In the genomic region with DNA sequence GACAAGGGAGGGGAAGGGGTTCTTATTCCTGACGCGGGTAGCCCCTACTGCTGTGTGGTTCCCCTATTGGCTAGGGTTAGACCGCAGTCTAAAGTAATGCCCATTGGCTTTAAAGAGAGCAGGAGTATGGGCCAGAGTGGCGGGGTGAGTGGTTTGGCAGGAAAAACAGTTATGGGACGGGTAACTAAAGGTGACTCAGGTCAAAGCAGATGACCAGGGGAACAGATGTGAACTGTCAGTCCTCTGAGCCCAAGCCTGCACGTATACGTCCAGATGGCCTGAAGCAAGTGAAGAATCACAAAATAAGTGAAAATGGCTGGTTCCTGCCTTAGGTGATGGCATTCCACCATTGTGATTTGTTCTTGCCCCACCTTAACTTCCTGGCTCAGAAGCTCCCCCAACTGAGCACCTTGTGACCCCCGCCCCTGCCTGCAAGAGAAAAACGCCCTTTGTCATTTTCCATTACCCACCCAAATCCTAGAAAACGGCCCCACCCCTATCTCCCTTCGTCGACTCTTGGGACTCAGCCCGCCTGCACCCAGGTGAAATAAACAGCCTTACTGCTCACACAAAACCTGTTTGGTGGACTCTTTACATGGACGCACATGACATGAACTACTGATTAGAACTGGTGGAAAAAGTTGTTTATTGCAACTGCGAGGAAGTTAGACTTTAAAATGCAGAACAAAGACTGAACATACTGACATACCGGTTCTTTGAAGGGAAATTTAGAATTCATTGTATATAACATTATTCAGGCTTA, we compare ENCODE assay signal across 7 cellular contexts. TPM values are rescaled to one million over a fixed set of nuclear protein-coding genes. Genes with fewer than 3 reads are reported as not detected.
A peak's percentile ranks its signal among the peaks of the same experiment; 100 is the strongest.
DNase-seq lines count a peak whose midpoint lies in the region; TF ChIP-seq lines count a peak whose summit lies in the region.
"Had no signal": no experiment of that assay in that cellular context is flagged by ENCODE, and none has a peak within 500 bp of the region (broad histone marks: within the 10 kb centered on the region; RNA-seq: fewer than 3 reads in every experiment).

No MANE protein-coding gene starts in this region.

- intact Hi-C loops in left ventricle myocardium inferior (cut with micrococcal nuclease), result no loop called here

- in situ Hi-C loops in SK-MEL-5 (cut with HindIII; ENCODE audit: low pct_unique_long_range_greater_than_20kb, low sequenced_read_pairs), result no loop called here

- no peak for TF ChIP-seq CTCF in left ventricle myocardium inferior (IDR thresholded peaks at IDR 0.05; ENCODE audit: borderline replicate concordance)

- peaks cover 33% of the 10 kb centered on the region for H3K4me1 ChIP-seq in left ventricle myocardium inferior
- H3K4me1 ChIP-seq in thymus (ENCODE audit: control insufficient read depth, insufficient read depth, low read length), result peaks cover 8% of the 10 kb centered on the region

- no peaks in the 10 kb centered on the region for H3K9me3 ChIP-seq in left ventricle myocardium inferior (replicated peaks)
- H3K9me3 ChIP-seq in thymus (ENCODE audit: control insufficient read depth), result no peaks in the 10 kb centered on the region

- no peaks in the 10 kb centered on the region for H3K27me3 ChIP-seq in left ventricle myocardium inferior (ENCODE audit: low read depth)
- no peaks in the 10 kb centered on the region for H3K27me3 ChIP-seq in thymus (ENCODE audit: control insufficient read depth, insufficient read depth)

- 30% methylated on average over 16 of the region's 16 CpGs for WGBS in thymus

- H3K36me3 ChIP-seq in left ventricle myocardium inferior (no peaks in the 10 kb centered on the region), thymus (ENCODE audit: control insufficient read depth, insufficient read depth) (no peaks in the 10 kb centered on the region)

- H3K4me3 ChIP-seq in left ventricle myocardium inferior (peak overlapping the region; percentile 75), thymus (ENCODE audit: low read length) (peak overlapping the region; percentile 89)

- DNase-seq in COLO668 (lab: John Stamatoyannopoulos, UW; ENCODE audit: unreplicated experiment), result peak; percentile 30
- peak; percentile 7 for DNase-seq in SK-MEL-5 (ENCODE audit: low read depth, low spot score)
- DNase-seq in left ventricle myocardium inferior, result no peak
- DNase-seq in NCI-H226, result no peak
- DNase-seq in NCI-H526 treated with DMSO at 0.1 percent for 48 hours (lab: John Stamatoyannopoulos, UW), result no peak

- peak overlapping the region; percentile 89 for H3K27ac ChIP-seq in left ventricle myocardium inferior (replicated peaks)
- peak overlapping the region; percentile 84 for H3K27ac ChIP-seq in thymus (ENCODE audit: low read depth)

RNA-seq across cellular contexts. Expression of a gene that starts 0.8 kb away (rescaled TPM):
- 31.3 and 36.3 TPM in 2 replicates for total RNA-seq in SK-MEL-5 (2014; rRNA removed; shearing (Covaris generic))
- polyA plus RNA-seq in SK-MEL-5 (2015; cell fraction: cytosol; rRNA removed), result 25.4 and 30.1 TPM in 2 replicates
- polyA plus RNA-seq in SK-MEL-5 (2015; cell fraction: nucleus; rRNA removed), result 230 and 279 TPM in 2 replicates
- total RNA-seq in left ventricle myocardium inferior, result 8.3 TPM
- 58.9 TPM for polyA plus RNA-seq in thymus

RNA-seq across cellular contexts. Expression of a gene that starts 21.3 kb away (rescaled TPM):
- total RNA-seq in SK-MEL-5 (2014; rRNA removed; shearing (Covaris generic)), result 0.05 TPM in 1 of 2 replicates, not detected in the other
- polyA plus RNA-seq in SK-MEL-5 (2015; cell fraction: cytosol; rRNA removed), result not detected in 2 replicates
- polyA plus RNA-seq in SK-MEL-5 (2015; cell fraction: nucleus; rRNA removed), result 5.7 TPM in 1 of 2 replicates, not detected in the other
- 2.8 TPM for total RNA-seq in left ventricle myocardium inferior
- 2.8 TPM for polyA plus RNA-seq in thymus
- total RNA-seq: HT1080 had no signal

RNA-seq across cellular contexts. Expression of a gene that starts 35.3 kb away (rescaled TPM):
- total RNA-seq in SK-MEL-5 (2014; rRNA removed; shearing (Covaris generic)), result 11.7 and 15.3 TPM in 2 replicates
- polyA plus RNA-seq in SK-MEL-5 (2015; cell fraction: cytosol; rRNA removed), result 24.4 and 34.6 TPM in 2 replicates
- polyA plus RNA-seq in SK-MEL-5 (2015; cell fraction: nucleus; rRNA removed), result 3.5 and 11.5 TPM in 2 replicates
- 13.7 TPM for total RNA-seq in left ventricle myocardium inferior
- polyA plus RNA-seq in thymus, result 16.8 TPM

RNA-seq across cellular contexts. Expression of a gene that starts 41.2 kb away (rescaled TPM):
- total RNA-seq in SK-MEL-5 (2014; rRNA removed; shearing (Covaris generic)), result 32.1 and 36.5 TPM in 2 replicates
- polyA plus RNA-seq in SK-MEL-5 (2015; cell fraction: cytosol; rRNA removed), result 43.6 and 51.5 TPM in 2 replicates
- 56.9 and 75.0 TPM in 2 replicates for polyA plus RNA-seq in SK-MEL-5 (2015; cell fraction: nucleus; rRNA removed)
- 19.4 TPM for total RNA-seq in left ventricle myocardium inferior
- 17.5 TPM for polyA plus RNA-seq in thymus

RNA-seq across cellular contexts. Expression of a gene that starts 49.7 kb away (rescaled TPM):
- not detected in 2 replicates for total RNA-seq in SK-MEL-5 (2014; rRNA removed; shearing (Covaris generic))
- polyA plus RNA-seq in SK-MEL-5 (2015; cell fraction: cytosol; rRNA removed), result not detected in 2 replicates
- 0.33 TPM in 1 of 2 replicates, not detected in the other for polyA plus RNA-seq in SK-MEL-5 (2015; cell fraction: nucleus; rRNA removed)
- total RNA-seq in left ventricle myocardium inferior, result 1.7 TPM
- polyA plus RNA-seq in thymus, result 16.0 TPM
- total RNA-seq: HT1080 had no signal

Comparison
In these comparisons a context has a peak if more than half of its experiments do, and no peak if none do; other contexts are left out.
1. DNase-seq: peak in COLO668 (single experiment) and SK-MEL-5 (single experiment); none in left ventricle myocardium inferior (single experiment), NCI-H226 (single experiment) and NCI-H526 treated with DMSO at 0.1 percent for 48 hours (single experiment).